ENCODE assay signal across 17 cellular contexts in the genomic region with DNA sequence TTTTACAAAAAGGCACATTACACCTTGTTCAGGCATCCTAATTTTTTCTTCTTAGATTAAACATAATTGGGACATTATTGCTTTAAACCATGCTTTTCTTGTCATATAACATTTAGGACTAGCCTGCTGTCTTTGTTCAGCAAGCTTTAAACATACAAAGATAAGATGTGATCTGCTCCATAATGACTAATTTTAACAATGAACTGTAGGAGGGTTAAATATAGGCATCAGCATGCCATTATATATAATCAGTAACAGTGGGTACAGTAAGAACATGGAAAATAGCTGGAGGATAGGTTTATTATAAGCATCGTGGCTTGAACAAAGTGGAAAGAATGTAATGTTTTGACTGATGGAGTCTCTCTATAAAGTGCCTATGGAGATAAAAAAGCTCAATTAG.
DNase-seq lines count a peak whose midpoint lies in the region; ATAC-seq and TF ChIP-seq lines count a peak whose summit lies in the region.
"Had no signal": no experiment of that assay in that cellular context is flagged by ENCODE, and none has a peak within 500 bp of the region (broad histone marks: within the 10 kb centered on the region; RNA-seq: fewer than 3 reads in every experiment).

No MANE protein-coding gene starts in this region.

- no peak overlapping the region for H3K18ac ChIP-seq in mesenchymal stem cell (ENCODE audit: low read depth in 1 of 2, low read length in 2 of 2)

- peaks cover 5% of the 10 kb centered on the region; the same call in 1 of the 2 replicates for H3K36me3 Mint-ChIP-seq in HFFc6 (ENCODE audit: low read depth)
- H3K36me3 Mint-ChIP-seq in activated naive CD4-positive, alpha-beta T cell treated with anti-CD3 and anti-CD28 coated beads for 36 hours (ENCODE audit: low read depth), result no peaks in the 10 kb centered on the region
- H3K36me3 Mint-ChIP-seq: CD4-positive, alpha-beta memory T cell; T-cell had no signal

- intact Hi-C loops in activated naive CD4-positive, alpha-beta T cell treated with anti-CD3 and anti-CD28 coated beads for 36 hours (cut with micrococcal nuclease), result no loop called here

- H3K9me3 ChIP-seq in mesenchymal stem cell (ENCODE audit: control insufficient read depth, low read length), result no peaks in the 10 kb centered on the region
- H3K9me3 ChIP-seq: A549, BLaER1 had no signal

- H3K27ac Mint-ChIP-seq in HFFc6, result peak overlapping the region; percentile 9; the same call in 1 of the 2 replicates
- H3K27ac Mint-ChIP-seq in activated naive CD4-positive, alpha-beta T cell treated with anti-CD3 and anti-CD28 coated beads for 36 hours, result no peak overlapping the region
- H3K27ac Mint-ChIP-seq: CD4-positive, alpha-beta memory T cell; T-cell had no signal

- no peak overlapping the region for H3K4ac ChIP-seq in mesenchymal stem cell (ENCODE audit: low read depth in 1 of 2, low read length in 2 of 2)

- no peak overlapping the region for H3K14ac ChIP-seq in mesenchymal stem cell (ENCODE audit: low read length in 2 of 2)

- ATAC-seq in GM18868 (IDR thresholded peaks at IDR 0.05; ENCODE audit: unreplicated experiment), result no peak
- ATAC-seq: A549, T-cell had no signal

- H3K27me3 Mint-ChIP-seq in HFFc6 (ENCODE audit: insufficient read depth), result no peaks in the 10 kb centered on the region; the same call in 1 of the 2 replicates
- no peaks in the 10 kb centered on the region for H3K27me3 Mint-ChIP-seq in activated naive CD4-positive, alpha-beta T cell treated with anti-CD3 and anti-CD28 coated beads for 36 hours (ENCODE audit: low read depth)
- H3K27me3 Mint-ChIP-seq: CD4-positive, alpha-beta memory T cell; T-cell had no signal

- H2BK120ac ChIP-seq in mesenchymal stem cell (ENCODE audit: low read depth, low read length), result no peak overlapping the region

- no peak overlapping the region for H3K23ac ChIP-seq in mesenchymal stem cell (ENCODE audit: low read length in 2 of 2)

- no peak overlapping the region for H3K9ac ChIP-seq in mesenchymal stem cell (ENCODE audit: low read length)
- H3K9ac ChIP-seq: BLaER1 had no signal

- H3K27me3 ChIP-seq in mesenchymal stem cell (ENCODE audit: control insufficient read depth in 1 of 2, insufficient read depth in 1 of 2, low read length in 2 of 2), result no peaks in the 10 kb centered on the region
- H3K27me3 ChIP-seq: BLaER1 had no signal

- H3K4me3 Mint-ChIP-seq in HFFc6, result no peak overlapping the region; the same call in 1 of the 2 replicates
- no peak overlapping the region for H3K4me3 Mint-ChIP-seq in activated naive CD4-positive, alpha-beta T cell treated with anti-CD3 and anti-CD28 coated beads for 36 hours
- H3K4me3 Mint-ChIP-seq: CD4-positive, alpha-beta memory T cell; T-cell had no signal

- no peak overlapping the region for H2BK15ac ChIP-seq in mesenchymal stem cell (ENCODE audit: low read depth, poor library complexity, severe bottlenecking)

- DNase-seq in HFFc6 (no peak), NCI-H2081 treated with DMSO at 0.1 percent for 48 hours (lab: John Stamatoyannopoulos, UW) (peak; percentile 75), amniotic stem cell (lab: John Stamatoyannopoulos, UW) (peak; percentile 4), mesenchymal stem cell (peak; percentile 20), NCI-H2029 (lab: John Stamatoyannopoulos, UW) (no peak)
- no peak for DNase-seq in activated naive CD4-positive, alpha-beta T cell treated with anti-CD3 and anti-CD28 coated beads for 36 hours
- DNase-seq: CD4-positive, alpha-beta memory T cell; DMS53; KBM-7; NCI-H1694; NCI-H526 treated with DMSO at 0.1 percent for 48 hours; SHP77; T-cell had no signal

- no peak overlapping the region for H2AK5ac ChIP-seq in mesenchymal stem cell (ENCODE audit: low read length, severe bottlenecking)

- H3K27ac ChIP-seq in mesenchymal stem cell (ENCODE audit: low read length, poor library complexity, severe bottlenecking), result no peak overlapping the region
- H3K27ac ChIP-seq: A549, BLaER1, SK-N-MC had no signal

- TF ChIP-seq CTCF in HFFc6 (IDR thresholded peaks at IDR 0.05), result no peak

- H3K4me1 ChIP-seq in mesenchymal stem cell (ENCODE audit: control insufficient read depth, insufficient read depth, low read depth, low read length), result no peaks in the 10 kb centered on the region
- H3K4me1 ChIP-seq: A549, BLaER1 had no signal

- peaks cover 30% of the 10 kb centered on the region for H3K4me1 Mint-ChIP-seq in HFFc6 (ENCODE audit: low read depth)
- no peaks in the 10 kb centered on the region for H3K4me1 Mint-ChIP-seq in activated naive CD4-positive, alpha-beta T cell treated with anti-CD3 and anti-CD28 coated beads for 36 hours (ENCODE audit: low read depth)
- H3K4me1 Mint-ChIP-seq: CD4-positive, alpha-beta memory T cell; T-cell had no signal

- no peaks in the 10 kb centered on the region; the same call in 1 of the 2 replicates for H3K9me3 Mint-ChIP-seq in HFFc6
- peaks cover 10% of the 10 kb centered on the region for H3K9me3 Mint-ChIP-seq in activated naive CD4-positive, alpha-beta T cell treated with anti-CD3 and anti-CD28 coated beads for 36 hours

- H4K8ac ChIP-seq in mesenchymal stem cell (ENCODE audit: low read length), result no peak overlapping the region

- H2BK12ac ChIP-seq in mesenchymal stem cell (ENCODE audit: low read length in 2 of 2), result no peak overlapping the region

- WGBS in mesenchymal stem cell, result 100% methylated on average over 1 of the region's 1 CpG

- no peak overlapping the region for H2BK5ac ChIP-seq in mesenchymal stem cell (ENCODE audit: low read depth, low read length, poor library complexity, severe bottlenecking)

- CTCF ChIA-PET in activated naive CD4-positive, alpha-beta T cell treated with anti-CD3 and anti-CD28 coated beads for 36 hours (lab: Charles Lee), result no interaction called here

- H4K91ac ChIP-seq in mesenchymal stem cell (ENCODE audit: low read length), result no peak overlapping the region

- no peak overlapping the region for H3K4me3 ChIP-seq in mesenchymal stem cell (ENCODE audit: insufficient read depth in 1 of 2, low read depth in 1 of 2, low read length in 2 of 2)
- H3K4me3 ChIP-seq: A549, BLaER1, SK-N-MC had no signal

- no peak overlapping the region for H2AFZ ChIP-seq in mesenchymal stem cell (ENCODE audit: low read depth, low read length)

- no peaks in the 10 kb centered on the region for H3K36me3 ChIP-seq in mesenchymal stem cell (ENCODE audit: control insufficient read depth in 1 of 2, insufficient read depth in 2 of 2, low read depth in 1 of 2, low read length in 2 of 2)
- H3K36me3 ChIP-seq: BLaER1 had no signal

- H3K79me1 ChIP-seq in mesenchymal stem cell (replicated peaks; ENCODE audit: low read length, poor library complexity, severe bottlenecking), result no peaks in the 10 kb centered on the region

- no peak overlapping the region for H3K4me2 ChIP-seq in mesenchymal stem cell (ENCODE audit: low read length, poor library complexity, severe bottlenecking)
- H3K4me2 ChIP-seq: A549, BLaER1 had no signal

Comparison
In these comparisons a context has a peak if more than half of its experiments do, and no peak if none do; other contexts are left out.
1. DNase-seq: peak in NCI-H2081 treated with DMSO at 0.1 percent for 48 hours (single experiment), amniotic stem cell (single experiment) and mesenchymal stem cell (single experiment); none in HFFc6 (single experiment), NCI-H2029 (single experiment) and activated naive CD4-positive, alpha-beta T cell treated with anti-CD3 and anti-CD28 coated beads for 36 hours (single experiment).